15 cellular contexts compared by ENCODE assay signal in genomic region chr2:74420006-74420405, GRCh38. TPM values are rescaled to one million over a fixed set of nuclear protein-coding genes. Genes with fewer than 3 reads are reported as not detected.
DNase-seq lines count a peak whose midpoint lies in the region; ATAC-seq, FAIRE-seq and TF ChIP-seq lines count a peak whose summit lies in the region.
"Had no signal": no experiment of that assay in that cellular context is flagged by ENCODE, and none has a peak within 500 bp of the region (broad histone marks: within the 10 kb centered on the region; RNA-seq: fewer than 3 reads in every experiment).

No MANE protein-coding gene starts in this region.

- TF ChIP-seq RAD21 in HepG2 (CRISPR knock-in tag; IDR thresholded peaks at IDR 0.05): no peak

- peaks cover 14% of the 10 kb centered on the region for H3K36me3 Mint-ChIP-seq in dendritic cell treated with granulocyte-macrophage colony-stimulating factor and Interleukin-4, amounts not matched to agents 40 ng/mL and 50 ng/mL, for 4 days (ENCODE audit: low read depth)

- TF ChIP-seq CTCF in HepG2 (CRISPR knock-in tag; IDR thresholded peaks at IDR 0.05) (no peak), right lobe of liver (IDR thresholded peaks at IDR 0.05) (no peak), OCI-LY7 (conservative IDR thresholded peaks at IDR 0.05; ENCODE audit: low read length) (no peak), BE2C (IDR thresholded peaks at IDR 0.05; ENCODE audit: low read depth, low read length) (no peak)

- no peaks in the 10 kb centered on the region for H3K9me3 Mint-ChIP-seq in dendritic cell treated with granulocyte-macrophage colony-stimulating factor and Interleukin-4, amounts not matched to agents 40 ng/mL and 50 ng/mL, for 4 days

- H3K27ac ChIP-seq in HepG2 (ENCODE audit: extremely low read length, insufficient read depth, low read length) (no peak overlapping the region), right lobe of liver (no peak overlapping the region), OCI-LY7 (ENCODE audit: low read depth, low read length, poor library complexity, severe bottlenecking) (peak overlapping the region; percentile 88), thymus (ENCODE audit: low read depth) (peak overlapping the region; percentile 76)
- H3K27ac ChIP-seq: ascending aorta, tibial artery had no signal

- ATAC-seq in HepG2: no peak
- ATAC-seq in right lobe of liver: no peak
- ATAC-seq in HG03469 (IDR thresholded peaks at IDR 0.05; ENCODE audit: unreplicated experiment): no peak

- H3K36me3 ChIP-seq in HepG2 (replicated peaks in 1 of 2; ENCODE audit: control insufficient read depth in 1 of 2, insufficient read depth in 2 of 2, low read length in 2 of 2): peaks cover 0 to 3% of the 10 kb centered on the region in 2 experiments; a peak in 1 of 5 replicates
- H3K36me3 ChIP-seq in right lobe of liver: peaks cover 0 to 1% (median 0%) of the 10 kb centered on the region in 4 donors
- H3K36me3 ChIP-seq in OCI-LY7 (ENCODE audit: insufficient read depth, low read length): peaks cover 6% of the 10 kb centered on the region; the same call in 1 of the 2 replicates
- peaks cover 3% of the 10 kb centered on the region for H3K36me3 ChIP-seq in thymus (ENCODE audit: control insufficient read depth, insufficient read depth)
- no peaks in the 10 kb centered on the region for H3K36me3 ChIP-seq in BE2C
- H3K36me3 ChIP-seq: ascending aorta had no signal

- TF ChIP-seq POLR2A in HepG2 (IDR thresholded peaks at IDR 0.05; ENCODE audit: insufficient read depth in 1 of 2, low read depth in 2 of 2, low read length in 2 of 2) (no peak), right lobe of liver (IDR thresholded peaks at IDR 0.05) (no peak)

- H3K27me3 Mint-ChIP-seq in dendritic cell treated with granulocyte-macrophage colony-stimulating factor and Interleukin-4, amounts not matched to agents 40 ng/mL and 50 ng/mL, for 4 days: peaks cover 22% of the 10 kb centered on the region

- no peak for TF ChIP-seq EP300 in HepG2 (IDR thresholded peaks at IDR 0.05; ENCODE audit: low read depth in 2 of 2, low read length in 2 of 2)
- TF ChIP-seq EP300 in HepG2 (CRISPR knock-in tag; IDR thresholded peaks at IDR 0.05; ENCODE audit: borderline replicate concordance): no peak

- H3K9me3 ChIP-seq in HepG2 (ENCODE audit: low read length) (no peaks in the 10 kb centered on the region), right lobe of liver (no peaks in the 10 kb centered on the region), OCI-LY7 (ENCODE audit: low read length) (no peaks in the 10 kb centered on the region), thymus (ENCODE audit: control insufficient read depth) (no peaks in the 10 kb centered on the region), BE2C (no peaks in the 10 kb centered on the region)
- H3K9me3 ChIP-seq: ascending aorta, tibial artery had no signal

- no peak overlapping the region for H2AFZ ChIP-seq in HepG2 (ENCODE audit: low read length)
- H2AFZ ChIP-seq in OCI-LY7 (ENCODE audit: low read length): peak overlapping the region; percentile 41; the same call in 1 of the 2 replicates

- H3K4me3 ChIP-seq in HepG2 (replicated peaks in 1 of 3; ENCODE audit: insufficient read depth in 1 of 3, low read depth in 2 of 3, low read length in 3 of 3): no peak overlapping the region
- H3K4me3 ChIP-seq in right lobe of liver: no peak overlapping the region
- peak overlapping the region; percentile 82 for H3K4me3 ChIP-seq in OCI-LY7 (ENCODE audit: low read depth, low read length, poor library complexity, severe bottlenecking)
- H3K4me3 ChIP-seq in thymus (ENCODE audit: low read length): no peak overlapping the region
- H3K4me3 ChIP-seq in BE2C (ENCODE audit: low read depth, low read length): no peak overlapping the region
- H3K4me3 ChIP-seq: tibial artery had no signal

- H3K4me3 Mint-ChIP-seq in dendritic cell treated with granulocyte-macrophage colony-stimulating factor and Interleukin-4, amounts not matched to agents 40 ng/mL and 50 ng/mL, for 4 days: peak overlapping the region; percentile 4

- H3K27me3 ChIP-seq in HepG2 (ENCODE audit: control insufficient read depth in 1 of 2, insufficient read depth in 2 of 2, low read length in 2 of 2): peaks cover 0 to 10% of the 10 kb centered on the region in 2 experiments; a peak in 2 of 5 replicates
- H3K27me3 ChIP-seq in right lobe of liver: peaks cover 0 to 4% of the 10 kb centered on the region in 2 donors
- no peaks in the 10 kb centered on the region for H3K27me3 ChIP-seq in thymus (ENCODE audit: control insufficient read depth, insufficient read depth)
- no peaks in the 10 kb centered on the region for H3K27me3 ChIP-seq in BE2C
- H3K27me3 ChIP-seq: ascending aorta, tibial artery had no signal

- 72% methylated on average over 2 of the region's 2 CpGs for WGBS in HepG2 (ENCODE audit: low lambda C conversion rate)
- 38% methylated on average over 2 of the region's 2 CpGs for WGBS in right lobe of liver (ENCODE audit: insufficient coverage, low coverage, low lambda C conversion rate, missing lambda C conversion rate)
- WGBS in thymus: 64% methylated on average over 2 of the region's 2 CpGs

- DNase-seq in HepG2 (ENCODE audit: low spot score): no peak
- no peak for DNase-seq in right lobe of liver
- no peak for DNase-seq in OCI-LY7 (ENCODE audit: low spot score)
- no peak for DNase-seq in DMS79 (lab: John Stamatoyannopoulos, UW)
- no peak for DNase-seq in BE2C
- DNase-seq: hypothalamus; NCI-H1092 treated with DMSO at 0.1 percent for 48 hours; NCI-H2171 treated with DMSO at 0.1 percent for 48 hours; NCI-H82; stimulated activated CD4-positive, alpha-beta T cell treated with anti-CD3 and anti-CD28 coated beads, Interleukin-2, amount 100 ng/mL, for 48 hours; tibial artery had no signal

- H3K4me2 ChIP-seq in HepG2 (ENCODE audit: low read depth, low read length) (no peak overlapping the region), OCI-LY7 (ENCODE audit: low read length) (peak overlapping the region; percentile 84)

- POLR2A ChIA-PET in HepG2 (lab: Yijun Ruan, JAX): interaction anchor here (0.7 kb wide), 1 partner anchor 655 kb away, joined by 4 read pairs; no protein-coding TSS in a partner anchor
- POLR2A ChIA-PET in OCI-LY7 (lab: Charles Lee): interaction anchor here (0.6 to 1.3 kb wide), 4 partner anchors 11 to 53 kb away, joined by 3 to 8 read pairs (median 5); no protein-coding TSS in a partner anchor

- H3K27ac Mint-ChIP-seq in dendritic cell treated with granulocyte-macrophage colony-stimulating factor and Interleukin-4, amounts not matched to agents 40 ng/mL and 50 ng/mL, for 4 days: peak overlapping the region; percentile 65

- CTCF ChIA-PET in HepG2 (lab: Yijun Ruan, JAX; ENCODE audit: low intra/inter-chr PET ratio, low total read pairs) (no interaction called here), OCI-LY7 (lab: Charles Lee; ENCODE audit: unreplicated experiment) (no interaction called here)

- no peak overlapping the region for H3K9ac ChIP-seq in HepG2 (ENCODE audit: insufficient read depth, low read depth, low read length)

- BruUV-seq in HepG2 (replicated peaks; lab: Mats Ljungman, UMichigan) (no TSS peak), OCI-LY7 (replicated peaks; lab: Mats Ljungman, UMichigan) (no TSS peak)

- in situ Hi-C loops in HepG2 (cut with HindIII; ENCODE audit: extremely low pct_ligation_motif_present, low pct_unique_long_range_greater_than_20kb): no loop called here

- H3K79me2 ChIP-seq in HepG2 (ENCODE audit: insufficient read depth, low read length) (no peaks in the 10 kb centered on the region), OCI-LY7 (ENCODE audit: insufficient read depth, low read depth, low read length) (peaks cover 4% of the 10 kb centered on the region; the same call in 1 of the 2 replicates)

- no peaks in the 10 kb centered on the region for H3K9me2 ChIP-seq in OCI-LY7 (ENCODE audit: insufficient read depth, low read length)

- H4K20me1 ChIP-seq in HepG2 (ENCODE audit: insufficient read depth, low read length): peaks cover 3% of the 10 kb centered on the region; the same call in 1 of the 2 replicates
- H4K20me1 ChIP-seq in OCI-LY7 (ENCODE audit: insufficient read depth, low read length): no peaks in the 10 kb centered on the region

- intact Hi-C loops in HepG2 (cut with micrococcal nuclease; ENCODE audit: unreplicated experiment): no loop called here
- intact Hi-C loops in right lobe of liver (cut with DNase I): no loop called here
- intact Hi-C loops in OCI-LY7 (cut with micrococcal nuclease; ENCODE audit: unreplicated experiment): no loop called here
- intact Hi-C loops in dendritic cell treated with granulocyte-macrophage colony-stimulating factor and Interleukin-4, amounts not matched to agents 40 ng/mL and 50 ng/mL, for 4 days (cut with micrococcal nuclease): no loop called here

- no peak for FAIRE-seq in HepG2 (lab: Jason Lieb, UNC)

- H3K4me1 ChIP-seq in HepG2 (ENCODE audit: insufficient read depth, low read length) (peaks cover 41% of the 10 kb centered on the region), right lobe of liver (peaks cover 0 to 17% (median 0%) of the 10 kb centered on the region in 4 donors), OCI-LY7 (ENCODE audit: insufficient read depth, low read length, poor library complexity, severe bottlenecking) (peaks cover 33% of the 10 kb centered on the region), thymus (ENCODE audit: control insufficient read depth, insufficient read depth, low read length) (peaks cover 6% of the 10 kb centered on the region), BE2C (no peaks in the 10 kb centered on the region)

- H3K4me1 Mint-ChIP-seq in dendritic cell treated with granulocyte-macrophage colony-stimulating factor and Interleukin-4, amounts not matched to agents 40 ng/mL and 50 ng/mL, for 4 days (ENCODE audit: low read depth): peaks cover 54% of the 10 kb centered on the region

RNA-seq across cellular contexts. Expression of gene C2orf81, which starts 1.4 kb away (rescaled TPM):
- 0.13 and 0.15 TPM in 2 replicates for total RNA-seq in HepG2 (2016; rRNA removed; fragmentation: Illumina TruSeq; extraction: Trizol)
- total RNA-seq in HepG2 (2016; cell fraction: cytosol; rRNA removed; fragmentation: Illumina TruSeq; extraction: Trizol; ENCODE audit: low read depth): not detected in 2 replicates
- 0.09 TPM in 1 of 2 replicates, not detected in the other for total RNA-seq in HepG2 (2016; cell fraction: insoluble cytoplasmic fraction; rRNA removed; fragmentation: Illumina TruSeq; extraction: Trizol)
- total RNA-seq in HepG2 (2016; cell fraction: membrane; rRNA removed; fragmentation: Illumina TruSeq; extraction: Trizol): not detected in 2 replicates
- 0.16 TPM in 1 of 2 replicates, not detected in the other for total RNA-seq in HepG2 (2016; cell fraction: nucleus; rRNA removed; fragmentation: Illumina TruSeq; extraction: Trizol)
- 0.05 and 0.17 TPM in 2 replicates for polyA plus RNA-seq in HepG2 (2011; rRNA removed)
- 0.12 and 0.13 TPM in 2 replicates for polyA plus RNA-seq in HepG2 (2011; cell fraction: cytosol; rRNA removed)
- polyA plus RNA-seq in HepG2 (2011; cell fraction: nucleus; rRNA removed): 0.21 TPM in 2 replicates
- polyA plus RNA-seq in HepG2 (2012): 0.13 TPM in 1 of 2 replicates, not detected in the other
- polyA plus RNA-seq in HepG2 (2016; cell fraction: cytosol; fragmentation: Illumina TruSeq; extraction: Trizol; ENCODE audit: low read depth): not detected in 2 replicates
- polyA plus RNA-seq in HepG2 (2016; cell fraction: insoluble cytoplasmic fraction; fragmentation: Illumina TruSeq; extraction: Trizol; ENCODE audit: low read depth): 0.16 TPM in 1 of 2 replicates, not detected in the other
- 0.24 and 0.29 TPM in 2 replicates for polyA plus RNA-seq in HepG2 (2016; cell fraction: membrane; fragmentation: Illumina TruSeq; extraction: Trizol; ENCODE audit: low read depth)
- polyA plus RNA-seq in HepG2 (2016; cell fraction: nucleus; fragmentation: Illumina TruSeq; extraction: Trizol; ENCODE audit: insufficient read depth, low read depth): 0.35 TPM in 1 of 2 replicates, not detected in the other
- 0.49 and 0.58 TPM in 2 replicates for polyA minus RNA-seq in HepG2 (2011; rRNA and poly(A)+ RNA removed; ENCODE audit: low replicate concordance)
- polyA minus RNA-seq in HepG2 (2011; cell fraction: cytosol; rRNA and poly(A)+ RNA removed): not detected in 2 replicates
- polyA minus RNA-seq in HepG2 (2011; cell fraction: nucleus; rRNA and poly(A)+ RNA removed): not detected in 2 replicates
- total RNA-seq in right lobe of liver: under 1 TPM in 5 of 6 experiments, not detected in 1; 0.18 to 0.56 (median 0.31) TPM
- total RNA-seq in OCI-LY7 (2014; rRNA removed; shearing (Covaris generic)): 3.2 and 5.5 TPM in 2 replicates
- 20.7 and 22.5 TPM in 2 replicates for total RNA-seq in OCI-LY7 (2022)
- 5.3 TPM for polyA plus RNA-seq in thymus
- 6.6 TPM for polyA plus RNA-seq in BE2C (2012; ENCODE audit: insufficient read depth, insufficient read length, low read depth)

RNA-seq across cellular contexts. Expression of gene WDR54, which starts 1.5 kb away (rescaled TPM):
- total RNA-seq in HepG2 (2016; rRNA removed; fragmentation: Illumina TruSeq; extraction: Trizol): 1.3 and 2.0 TPM in 2 replicates
- 1.5 TPM in 2 replicates for total RNA-seq in HepG2 (2016; cell fraction: cytosol; rRNA removed; fragmentation: Illumina TruSeq; extraction: Trizol; ENCODE audit: low read depth)
- total RNA-seq in HepG2 (2016; cell fraction: insoluble cytoplasmic fraction; rRNA removed; fragmentation: Illumina TruSeq; extraction: Trizol): 1.4 and 1.6 TPM in 2 replicates
- total RNA-seq in HepG2 (2016; cell fraction: membrane; rRNA removed; fragmentation: Illumina TruSeq; extraction: Trizol): 1.1 and 1.4 TPM in 2 replicates
- 0.66 and 2.7 TPM in 2 replicates for total RNA-seq in HepG2 (2016; cell fraction: nucleus; rRNA removed; fragmentation: Illumina TruSeq; extraction: Trizol)
- polyA plus RNA-seq in HepG2 (2011; rRNA removed): 12.4 and 17.3 TPM in 2 replicates
- 12.3 and 28.2 TPM in 2 replicates for polyA plus RNA-seq in HepG2 (2011; cell fraction: cytosol; rRNA removed)
- 15.9 and 19.2 TPM in 2 replicates for polyA plus RNA-seq in HepG2 (2011; cell fraction: nucleus; rRNA removed)
- polyA plus RNA-seq in HepG2 (2012): 12.9 and 25.5 TPM in 2 replicates
- 1.2 and 1.3 TPM in 2 replicates for polyA plus RNA-seq in HepG2 (2016; cell fraction: cytosol; fragmentation: Illumina TruSeq; extraction: Trizol; ENCODE audit: low read depth)
- polyA plus RNA-seq in HepG2 (2016; cell fraction: insoluble cytoplasmic fraction; fragmentation: Illumina TruSeq; extraction: Trizol; ENCODE audit: low read depth): 1.2 TPM in 2 replicates
- 0.55 and 1.1 TPM in 2 replicates for polyA plus RNA-seq in HepG2 (2016; cell fraction: membrane; fragmentation: Illumina TruSeq; extraction: Trizol; ENCODE audit: low read depth)
- 1.7 and 1.8 TPM in 2 replicates for polyA plus RNA-seq in HepG2 (2016; cell fraction: nucleus; fragmentation: Illumina TruSeq; extraction: Trizol; ENCODE audit: insufficient read depth, low read depth)
- polyA minus RNA-seq in HepG2 (2011; rRNA and poly(A)+ RNA removed; ENCODE audit: low replicate concordance): 40.5 and 150 TPM in 2 replicates
- 4.6 and 10.5 TPM in 2 replicates for polyA minus RNA-seq in HepG2 (2011; cell fraction: cytosol; rRNA and poly(A)+ RNA removed)
- polyA minus RNA-seq in HepG2 (2011; cell fraction: nucleus; rRNA and poly(A)+ RNA removed): 2.7 and 4.5 TPM in 2 replicates
- total RNA-seq in right lobe of liver: 1 to 10 TPM; 1.6 to 5.3 (median 2.2) TPM
- 55.5 and 64.7 TPM in 2 replicates for total RNA-seq in OCI-LY7 (2014; rRNA removed; shearing (Covaris generic))
- 82.5 and 89.5 TPM in 2 replicates for total RNA-seq in OCI-LY7 (2022)
- 32.5 TPM for polyA plus RNA-seq in thymus
- 72.7 TPM for polyA plus RNA-seq in BE2C (2012; ENCODE audit: insufficient read depth, insufficient read length, low read depth)

RNA-seq across cellular contexts. Expression of gene RTKN, which starts 21.7 kb away (rescaled TPM):
- 107 and 159 TPM in 2 replicates for total RNA-seq in HepG2 (2016; rRNA removed; fragmentation: Illumina TruSeq; extraction: Trizol)
- 32.3 and 32.8 TPM in 2 replicates for total RNA-seq in HepG2 (2016; cell fraction: cytosol; rRNA removed; fragmentation: Illumina TruSeq; extraction: Trizol; ENCODE audit: low read depth)
- total RNA-seq in HepG2 (2016; cell fraction: insoluble cytoplasmic fraction; rRNA removed; fragmentation: Illumina TruSeq; extraction: Trizol): 92.8 and 167 TPM in 2 replicates
- 71.3 and 83.2 TPM in 2 replicates for total RNA-seq in HepG2 (2016; cell fraction: membrane; rRNA removed; fragmentation: Illumina TruSeq; extraction: Trizol)
- total RNA-seq in HepG2 (2016; cell fraction: nucleus; rRNA removed; fragmentation: Illumina TruSeq; extraction: Trizol): 134 and 147 TPM in 2 replicates
- 166 and 187 TPM in 2 replicates for polyA plus RNA-seq in HepG2 (2011; rRNA removed)
- 105 and 146 TPM in 2 replicates for polyA plus RNA-seq in HepG2 (2011; cell fraction: cytosol; rRNA removed)
- polyA plus RNA-seq in HepG2 (2011; cell fraction: nucleus; rRNA removed): 693 and 745 TPM in 2 replicates
- polyA plus RNA-seq in HepG2 (2012): 111 and 123 TPM in 2 replicates
- 19.8 and 20.3 TPM in 2 replicates for polyA plus RNA-seq in HepG2 (2016; cell fraction: cytosol; fragmentation: Illumina TruSeq; extraction: Trizol; ENCODE audit: low read depth)
- polyA plus RNA-seq in HepG2 (2016; cell fraction: insoluble cytoplasmic fraction; fragmentation: Illumina TruSeq; extraction: Trizol; ENCODE audit: low read depth): 106 and 117 TPM in 2 replicates
- 48.0 and 54.9 TPM in 2 replicates for polyA plus RNA-seq in HepG2 (2016; cell fraction: membrane; fragmentation: Illumina TruSeq; extraction: Trizol; ENCODE audit: low read depth)
- polyA plus RNA-seq in HepG2 (2016; cell fraction: nucleus; fragmentation: Illumina TruSeq; extraction: Trizol; ENCODE audit: insufficient read depth, low read depth): 311 and 321 TPM in 2 replicates
- 14.0 and 202 TPM in 2 replicates for polyA minus RNA-seq in HepG2 (2011; rRNA and poly(A)+ RNA removed; ENCODE audit: low replicate concordance)
- 51.2 and 66.4 TPM in 2 replicates for polyA minus RNA-seq in HepG2 (2011; cell fraction: cytosol; rRNA and poly(A)+ RNA removed)
- 211 and 223 TPM in 2 replicates for polyA minus RNA-seq in HepG2 (2011; cell fraction: nucleus; rRNA and poly(A)+ RNA removed)
- 100 to 1,000 TPM in 2 of 6 experiments, 10 to 100 TPM in 4; 61.5 to 103 (median 83.0) TPM for total RNA-seq in right lobe of liver
- 1.3 and 2.3 TPM in 2 replicates for total RNA-seq in OCI-LY7 (2014; rRNA removed; shearing (Covaris generic))
- total RNA-seq in OCI-LY7 (2022): 5.4 and 7.7 TPM in 2 replicates
- 17.2 TPM for polyA plus RNA-seq in thymus
- 12.9 TPM for polyA plus RNA-seq in BE2C (2012; ENCODE audit: insufficient read depth, insufficient read length, low read depth)

RNA-seq across cellular contexts. Expression of gene INO80B, which starts 34.9 kb away (rescaled TPM):
- total RNA-seq in HepG2 (2016; rRNA removed; fragmentation: Illumina TruSeq; extraction: Trizol) (10.0 and 14.5 TPM in 2 replicates), right lobe of liver (10 to 100 TPM in 5 of 6 experiments, 1 to 10 TPM in 1; 3.4 to 20.3 (median 18.8) TPM), OCI-LY7 (2022) (43.1 and 44.5 TPM in 2 replicates)
- total RNA-seq in HepG2 (2016; cell fraction: cytosol; rRNA removed; fragmentation: Illumina TruSeq; extraction: Trizol; ENCODE audit: low read depth): 5.0 and 7.0 TPM in 2 replicates
- 8.7 and 16.5 TPM in 2 replicates for total RNA-seq in HepG2 (2016; cell fraction: insoluble cytoplasmic fraction; rRNA removed; fragmentation: Illumina TruSeq; extraction: Trizol)
- 9.3 and 10.1 TPM in 2 replicates for total RNA-seq in HepG2 (2016; cell fraction: membrane; rRNA removed; fragmentation: Illumina TruSeq; extraction: Trizol)
- total RNA-seq in HepG2 (2016; cell fraction: nucleus; rRNA removed; fragmentation: Illumina TruSeq; extraction: Trizol): 12.6 and 17.1 TPM in 2 replicates
- polyA plus RNA-seq in HepG2 (2011; rRNA removed) (6.2 and 7.9 TPM in 2 replicates), thymus (53.0 TPM)
- polyA plus RNA-seq in HepG2 (2011; cell fraction: cytosol; rRNA removed): 4.5 and 4.9 TPM in 2 replicates
- 63.6 and 70.4 TPM in 2 replicates for polyA plus RNA-seq in HepG2 (2011; cell fraction: nucleus; rRNA removed)
- 13.1 and 14.4 TPM in 2 replicates for polyA plus RNA-seq in HepG2 (2012)
- polyA plus RNA-seq in HepG2 (2016; cell fraction: cytosol; fragmentation: Illumina TruSeq; extraction: Trizol; ENCODE audit: low read depth): 4.5 and 5.4 TPM in 2 replicates
- 15.4 and 15.7 TPM in 2 replicates for polyA plus RNA-seq in HepG2 (2016; cell fraction: insoluble cytoplasmic fraction; fragmentation: Illumina TruSeq; extraction: Trizol; ENCODE audit: low read depth)
- 10.1 and 13.1 TPM in 2 replicates for polyA plus RNA-seq in HepG2 (2016; cell fraction: membrane; fragmentation: Illumina TruSeq; extraction: Trizol; ENCODE audit: low read depth)
- 30.3 and 40.1 TPM in 2 replicates for polyA plus RNA-seq in HepG2 (2016; cell fraction: nucleus; fragmentation: Illumina TruSeq; extraction: Trizol; ENCODE audit: insufficient read depth, low read depth)
- 2.5 and 7.3 TPM in 2 replicates for polyA minus RNA-seq in HepG2 (2011; rRNA and poly(A)+ RNA removed; ENCODE audit: low replicate concordance)
- 1.3 TPM in 1 of 2 replicates, not detected in the other for polyA minus RNA-seq in HepG2 (2011; cell fraction: cytosol; rRNA and poly(A)+ RNA removed)
- polyA minus RNA-seq in HepG2 (2011; cell fraction: nucleus; rRNA and poly(A)+ RNA removed): 14.5 and 22.5 TPM in 2 replicates
- 29.2 and 38.7 TPM in 2 replicates for total RNA-seq in OCI-LY7 (2014; rRNA removed; shearing (Covaris generic))
- 20.6 TPM for polyA plus RNA-seq in BE2C (2012; ENCODE audit: insufficient read depth, insufficient read length, low read depth)

RNA-seq across cellular contexts. Expression of gene WBP1, which starts 38.2 kb away (rescaled TPM):
- total RNA-seq in HepG2 (2016; rRNA removed; fragmentation: Illumina TruSeq; extraction: Trizol) (26.5 and 38.8 TPM in 2 replicates), right lobe of liver (10 to 100 TPM; 29.6 to 37.6 (median 32.2) TPM), OCI-LY7 (2022) (68.8 and 83.8 TPM in 2 replicates)
- 50.0 and 58.3 TPM in 2 replicates for total RNA-seq in HepG2 (2016; cell fraction: cytosol; rRNA removed; fragmentation: Illumina TruSeq; extraction: Trizol; ENCODE audit: low read depth)
- total RNA-seq in HepG2 (2016; cell fraction: insoluble cytoplasmic fraction; rRNA removed; fragmentation: Illumina TruSeq; extraction: Trizol): 27.8 and 36.5 TPM in 2 replicates
- 61.3 and 76.9 TPM in 2 replicates for total RNA-seq in HepG2 (2016; cell fraction: membrane; rRNA removed; fragmentation: Illumina TruSeq; extraction: Trizol)
- total RNA-seq in HepG2 (2016; cell fraction: nucleus; rRNA removed; fragmentation: Illumina TruSeq; extraction: Trizol): 25.9 and 29.1 TPM in 2 replicates
- polyA plus RNA-seq in HepG2 (2011; rRNA removed) (85.7 and 107 TPM in 2 replicates), thymus (114 TPM)
- 77.8 and 109 TPM in 2 replicates for polyA plus RNA-seq in HepG2 (2011; cell fraction: cytosol; rRNA removed)
- polyA plus RNA-seq in HepG2 (2011; cell fraction: nucleus; rRNA removed): 406 and 434 TPM in 2 replicates
- polyA plus RNA-seq in HepG2 (2012): 45.0 and 50.3 TPM in 2 replicates
- 82.9 and 90.6 TPM in 2 replicates for polyA plus RNA-seq in HepG2 (2016; cell fraction: cytosol; fragmentation: Illumina TruSeq; extraction: Trizol; ENCODE audit: low read depth)
- 41.4 and 46.0 TPM in 2 replicates for polyA plus RNA-seq in HepG2 (2016; cell fraction: insoluble cytoplasmic fraction; fragmentation: Illumina TruSeq; extraction: Trizol; ENCODE audit: low read depth)
- 87.2 and 99.7 TPM in 2 replicates for polyA plus RNA-seq in HepG2 (2016; cell fraction: membrane; fragmentation: Illumina TruSeq; extraction: Trizol; ENCODE audit: low read depth)
- 71.0 and 71.7 TPM in 2 replicates for polyA plus RNA-seq in HepG2 (2016; cell fraction: nucleus; fragmentation: Illumina TruSeq; extraction: Trizol; ENCODE audit: insufficient read depth, low read depth)
- 54.1 and 96.5 TPM in 2 replicates for polyA minus RNA-seq in HepG2 (2011; rRNA and poly(A)+ RNA removed; ENCODE audit: low replicate concordance)
- polyA minus RNA-seq in HepG2 (2011; cell fraction: cytosol; rRNA and poly(A)+ RNA removed): 9.6 and 9.8 TPM in 2 replicates
- 29.4 and 41.2 TPM in 2 replicates for polyA minus RNA-seq in HepG2 (2011; cell fraction: nucleus; rRNA and poly(A)+ RNA removed)
- 70.7 and 70.8 TPM in 2 replicates for total RNA-seq in OCI-LY7 (2014; rRNA removed; shearing (Covaris generic))
- 160 TPM for polyA plus RNA-seq in BE2C (2012; ENCODE audit: insufficient read depth, insufficient read length, low read depth)

Comparison
In these comparisons a context has a peak if more than half of its experiments do, and no peak if none do; other contexts are left out.
1. H3K27ac ChIP-seq: peak in OCI-LY7 (single experiment) and thymus (single experiment); none in HepG2 (single experiment) and right lobe of liver (0 of 3).
2. RNA of gene WDR54, which starts 1.5 kb away (total RNA-seq): 55.5 to 89.5 TPM in OCI-LY7; 1.6 to 5.3 TPM in right lobe of liver and 0.66 to 2.7 TPM in HepG2; every median in the first group is over 4 times any median in the second.